8 cellular contexts compared by ENCODE assay signal in the genomic region with DNA sequence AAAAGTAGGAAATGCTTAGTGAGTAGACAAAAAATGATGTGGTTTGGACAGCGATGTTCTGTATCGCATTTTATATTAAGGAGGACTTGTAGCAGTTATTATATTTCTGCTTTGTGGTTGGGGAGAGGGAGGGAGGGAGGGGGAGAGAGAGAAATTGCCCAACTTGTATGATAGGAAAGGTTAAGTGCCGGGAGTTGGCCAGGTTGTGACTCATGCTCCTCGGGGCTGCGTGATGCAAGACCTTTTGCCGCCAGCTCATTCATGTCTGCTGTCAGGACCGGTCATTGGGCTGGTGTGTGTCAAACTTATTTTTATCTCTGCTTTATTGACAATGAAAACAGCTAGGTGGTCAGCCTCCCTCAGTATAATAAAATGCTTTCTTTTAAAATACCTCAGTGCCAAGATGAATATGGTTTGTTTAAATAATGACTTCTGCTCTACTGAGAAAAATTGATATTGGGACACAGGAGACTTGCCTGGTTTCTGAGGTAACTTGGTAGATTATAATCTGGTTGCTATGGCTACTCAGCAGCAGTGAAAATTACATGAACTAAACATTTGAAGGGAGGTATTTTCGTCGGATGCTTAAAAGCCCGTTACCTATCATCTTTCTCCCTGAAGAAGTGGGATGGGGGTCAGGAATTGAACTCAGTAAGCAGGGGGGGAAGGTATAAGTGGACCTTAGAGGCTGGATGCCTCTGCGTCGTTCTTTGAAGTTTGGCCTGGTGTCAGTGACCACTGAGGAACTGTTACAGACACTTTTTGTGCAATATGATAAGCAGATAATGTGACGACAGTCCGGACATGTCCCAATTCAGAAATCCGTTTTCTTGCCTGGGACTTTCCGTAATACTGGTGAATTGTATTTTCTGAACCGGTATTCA.
DNase-seq lines count a peak whose midpoint lies in the region; ATAC-seq, FAIRE-seq and TF ChIP-seq lines count a peak whose summit lies in the region.

No MANE protein-coding gene starts in this region.

- peak; percentile 98 for DNase-seq in Caki2 (ENCODE audit: low read depth)
- peak; percentile 87 for DNase-seq in NCI-H2196 treated with DMSO at 0.1 percent for 48 hours (lab: John Stamatoyannopoulos, UW; ENCODE audit: unreplicated experiment)
- peak; percentile 46 for DNase-seq in activated CD8-positive, alpha-beta T cell treated with anti-CD3 and anti-CD28 coated beads, Interleukin-2, amount 10 ng/mL, durations not matched to agents 7 days and 5 days
- DNase-seq in epithelial cell of proximal tubule (ENCODE audit: low read depth), result peak; percentile 93
- peak; percentile 70 for DNase-seq in natural killer cell
- no peak for DNase-seq in type B pancreatic cell (ENCODE audit: extremely low spot score, unreplicated experiment)
- DNase-seq in GM12891 (ENCODE audit: insufficient read length, low spot score), result no peak

- intact Hi-C loops in natural killer cell (cut with micrococcal nuclease), result loop anchor here (1.0 to 5.0 kb wide), 3 partner anchors 33 to 91 kb away; partner anchors contain the start of gene FNDC3B

- peak overlapping the region; percentile 1 for H3K27ac Mint-ChIP-seq in activated CD8-positive, alpha-beta T cell treated with anti-CD3 and anti-CD28 coated beads, Interleukin-2, amount 10 ng/mL, durations not matched to agents 7 days and 5 days
- H3K27ac Mint-ChIP-seq in natural killer cell (peak overlapping the region; percentile 88 to 99), type B pancreatic cell (peak overlapping the region; percentile 63)

- POLR2A ChIA-PET in activated CD8-positive, alpha-beta T cell treated with anti-CD3 and anti-CD28 coated beads, Interleukin-2, amount 10 ng/mL, durations not matched to agents 7 days and 5 days (lab: Charles Lee), result interaction anchor here (0.6 kb wide), 1 partner anchor 9 kb away, joined by 4 read pairs; no protein-coding TSS in a partner anchor

- no peaks in the 10 kb centered on the region for H3K9me3 Mint-ChIP-seq in activated CD8-positive, alpha-beta T cell treated with anti-CD3 and anti-CD28 coated beads, Interleukin-2, amount 10 ng/mL, durations not matched to agents 7 days and 5 days (ENCODE audit: insufficient read depth)
- H3K9me3 Mint-ChIP-seq in natural killer cell (no peaks in the 10 kb centered on the region), type B pancreatic cell (no peaks in the 10 kb centered on the region)

- peak; percentile 52 for ATAC-seq in activated CD8-positive, alpha-beta T cell treated with anti-CD3 and anti-CD28 coated beads, Interleukin-2, amount 10 ng/mL, durations not matched to agents 7 days and 5 days
- peak; percentile 68 to 80 (median 68) for ATAC-seq in natural killer cell
- ATAC-seq in HG02970 (IDR thresholded peaks at IDR 0.05; ENCODE audit: low FRiP score, unreplicated experiment), result no peak

- no peaks in the 10 kb centered on the region for H3K27me3 Mint-ChIP-seq in activated CD8-positive, alpha-beta T cell treated with anti-CD3 and anti-CD28 coated beads, Interleukin-2, amount 10 ng/mL, durations not matched to agents 7 days and 5 days (ENCODE audit: low read depth)
- H3K27me3 Mint-ChIP-seq in natural killer cell (ENCODE audit: low read depth in 2 of 2), result no peaks in the 10 kb centered on the region
- H3K27me3 Mint-ChIP-seq in type B pancreatic cell, result peaks cover 3% of the 10 kb centered on the region

- no peak for TF ChIP-seq POLR2A in GM12891 (IDR thresholded peaks at IDR 0.05; ENCODE audit: low read depth, low read length)

- FAIRE-seq in GM12891 (lab: Jason Lieb, UNC), result no peak

- no peak overlapping the region for H3K4me3 Mint-ChIP-seq in activated CD8-positive, alpha-beta T cell treated with anti-CD3 and anti-CD28 coated beads, Interleukin-2, amount 10 ng/mL, durations not matched to agents 7 days and 5 days
- H3K4me3 Mint-ChIP-seq in natural killer cell, result peak overlapping the region; percentile 87
- peak overlapping the region; percentile 46 for H3K4me3 Mint-ChIP-seq in type B pancreatic cell

- in situ Hi-C loops in Caki2 (cut with HindIII; ENCODE audit: low pct_unique_long_range_greater_than_20kb, low sequenced_read_pairs), result no loop called here

- no peak overlapping the region for H3K4me3 ChIP-seq in epithelial cell of proximal tubule (ENCODE audit: low read depth, low read length)

- peaks cover 26% of the 10 kb centered on the region for H3K36me3 Mint-ChIP-seq in activated CD8-positive, alpha-beta T cell treated with anti-CD3 and anti-CD28 coated beads, Interleukin-2, amount 10 ng/mL, durations not matched to agents 7 days and 5 days (ENCODE audit: low read depth)
- H3K36me3 Mint-ChIP-seq in natural killer cell, result no peaks in the 10 kb centered on the region
- H3K36me3 Mint-ChIP-seq in type B pancreatic cell, result peaks cover 31% of the 10 kb centered on the region

- no peak for TF ChIP-seq CTCF in epithelial cell of proximal tubule (conservative IDR thresholded peaks at IDR 0.05; ENCODE audit: low read depth, low read length)
- TF ChIP-seq CTCF in natural killer cell (IDR thresholded peaks at IDR 0.05), result no peak
- no peak for TF ChIP-seq CTCF in type B pancreatic cell (conservative IDR thresholded peaks at IDR 0.05)

- H3K4me1 Mint-ChIP-seq in activated CD8-positive, alpha-beta T cell treated with anti-CD3 and anti-CD28 coated beads, Interleukin-2, amount 10 ng/mL, durations not matched to agents 7 days and 5 days (ENCODE audit: low read depth), result peaks cover 46% of the 10 kb centered on the region
- H3K4me1 Mint-ChIP-seq in natural killer cell, result peaks cover 82 to 83% of the 10 kb centered on the region in 2 donors
- peaks cover 61% of the 10 kb centered on the region for H3K4me1 Mint-ChIP-seq in type B pancreatic cell (ENCODE audit: unreplicated experiment)

- CTCF ChIA-PET in activated CD8-positive, alpha-beta T cell treated with anti-CD3 and anti-CD28 coated beads, Interleukin-2, amount 10 ng/mL, durations not matched to agents 7 days and 5 days (lab: Charles Lee), result interaction anchor here (0.9 to 1.5 kb wide), 2 partner anchors 27 to 202 kb away, joined by 3 read pairs; no protein-coding TSS in a partner anchor

TF ChIP-seq in GM12891, 5 proteins besides CTCF, POLR2A, EP300 and RAD21:
- TF ChIP-seq POLR2AphosphoS5 (IDR thresholded peaks at IDR 0.05; ENCODE audit: low read depth, low read length) (no peak), SPI1 (IDR thresholded peaks at IDR 0.05; ENCODE audit: low read depth, low read length) (no peak), POU2F2 (IDR thresholded peaks at IDR 0.05; ENCODE audit: low read depth, low read length) (no peak), TAF1 (IDR thresholded peaks at IDR 0.05; ENCODE audit: low read depth, low read length) (no peak), PAX5 (IDR thresholded peaks at IDR 0.05; ENCODE audit: insufficient read depth, low read length, severe bottlenecking) (no peak)

Comparison
In these comparisons a context has a peak if more than half of its experiments do, and no peak if none do; other contexts are left out.
1. DNase-seq: peak in Caki2 (single experiment), NCI-H2196 treated with DMSO at 0.1 percent for 48 hours (single experiment), activated CD8-positive, alpha-beta T cell treated with anti-CD3 and anti-CD28 coated beads, Interleukin-2, amount 10 ng/mL, durations not matched to agents 7 days and 5 days (single experiment), epithelial cell of proximal tubule (single experiment) and natural killer cell (single experiment); none in type B pancreatic cell (single experiment) and GM12891 (single experiment).
2. H3K27ac Mint-ChIP-seq: peak in every context shown above with its lines; median percentile 94 in natural killer cell; 63 in type B pancreatic cell; 1 in activated CD8-positive, alpha-beta T cell treated with anti-CD3 and anti-CD28 coated beads, Interleukin-2, amount 10 ng/mL, durations not matched to agents 7 days and 5 days.